In genomic region chr1:174999926-175000696, GRCh38 we compare ENCODE assay signal across 8 cellular contexts. TPM values are rescaled to one million over a fixed set of nuclear protein-coding genes. Genes with fewer than 3 reads are reported as not detected.
DNase-seq lines count a peak whose midpoint lies in the region; ATAC-seq and TF ChIP-seq lines count a peak whose summit lies in the region.

CACYBP (plus strand) TSS chr1:174999947; CDS start chr1:175000181, 234 bp downstream.

- no peak for TF ChIP-seq POLR2A in lower leg skin (IDR thresholded peaks at IDR 0.05)

- intact Hi-C loops in T-helper 1 cell treated with Interleukin-12 subunit alpha and Interleukin-12 subunit beta and Interleukin-4 antibody, amounts not matched to agents 30 ng/mL and 1 ng/mL, for 36 hours (cut with micrococcal nuclease), result loop anchor here (1.0 to 5.0 kb wide), 13 partner anchors 23 to 1523 kb away; partner anchors contain the start of genes CENPL, COP1, DARS2 and MRPS14
- intact Hi-C loops in lower leg skin (cut with DNase I; ENCODE audit: low total_unique reads), result no loop called here

- no peak for TF ChIP-seq EP300 in Ishikawa (IDR thresholded peaks at IDR 0.05; ENCODE audit: borderline replicate concordance)

- TF ChIP-seq CTCF in coronary artery (IDR thresholded peaks at IDR 0.05), result no peak
- TF ChIP-seq CTCF in lower leg skin (IDR thresholded peaks at IDR 0.05), result no peak

- H3K4me3 Mint-ChIP-seq in stimulated activated naive CD8-positive, alpha-beta T cell treated with anti-CD3 and anti-CD28 coated beads, Interleukin-15, amount 100 ng/mL, for 72 hours, result no peak within 1 kb of the TSS

- 0 to 2% methylated on average over 38 to 68 of the region's 71 CpGs for WGBS in lower leg skin, 2 donors

- TF ChIP-seq RAD21 in Ishikawa (IDR thresholded peaks at IDR 0.05; ENCODE audit: low read depth), result no peak

- H3K27me3 Mint-ChIP-seq in stimulated activated naive CD8-positive, alpha-beta T cell treated with anti-CD3 and anti-CD28 coated beads, Interleukin-15, amount 100 ng/mL, for 72 hours, result no peaks in the 10 kb centered on the region

- no peaks in the 10 kb centered on the region for H3K9me3 Mint-ChIP-seq in stimulated activated naive CD8-positive, alpha-beta T cell treated with anti-CD3 and anti-CD28 coated beads, Interleukin-15, amount 100 ng/mL, for 72 hours

- peak within 1 kb of the TSS; percentile 95 to 97 for H3K27ac ChIP-seq in coronary artery

- DNase-seq in COLO668 (lab: John Stamatoyannopoulos, UW; ENCODE audit: unreplicated experiment) (peak; percentile 74), coronary artery (ENCODE audit: low spot score) (peak; percentile 86), lower leg skin (ENCODE audit: low spot score in 2 of 2) (peak in 1 of 2 donors; percentile 90), GOT3 (lab: John Stamatoyannopoulos, UW) (no peak)
- DNase-seq in stimulated activated naive CD8-positive, alpha-beta T cell treated with anti-CD3 and anti-CD28 coated beads, Interleukin-15, amount 100 ng/mL, for 72 hours, result peak; percentile 60 to 94

- ATAC-seq in GM19455 (IDR thresholded peaks at IDR 0.05; ENCODE audit: unreplicated experiment), result peak; percentile 14
- ATAC-seq in stimulated activated naive CD8-positive, alpha-beta T cell treated with anti-CD3 and anti-CD28 coated beads, Interleukin-15, amount 100 ng/mL, for 72 hours, result peak; percentile 6

- H3K4me3 ChIP-seq in coronary artery (peak within 1 kb of the TSS; percentile 80), lower leg skin (ENCODE audit: low read depth, poor library complexity, severe bottlenecking) (peak within 1 kb of the TSS; percentile 91)

- H3K27ac Mint-ChIP-seq in stimulated activated naive CD8-positive, alpha-beta T cell treated with anti-CD3 and anti-CD28 coated beads, Interleukin-15, amount 100 ng/mL, for 72 hours, result peak within 1 kb of the TSS; percentile 96 to 98

- H3K4me1 Mint-ChIP-seq in stimulated activated naive CD8-positive, alpha-beta T cell treated with anti-CD3 and anti-CD28 coated beads, Interleukin-15, amount 100 ng/mL, for 72 hours, result peaks cover 49% of the 10 kb centered on the region

TF ChIP-seq in Ishikawa, 13 proteins besides CTCF, POLR2A, EP300 and RAD21:
- TF ChIP-seq TAF1 (IDR thresholded peaks at IDR 0.05; ENCODE audit: low read depth) (peak; percentile 50; the same call in 1 of the 2 replicates), FOXM1 (IDR thresholded peaks at IDR 0.05; ENCODE audit: borderline replicate concordance, low read depth) (no peak), TEAD4 (IDR thresholded peaks at IDR 0.05) (peak; percentile 25; the same call in 1 of the 2 replicates), MAX (IDR thresholded peaks at IDR 0.05) (peak; percentile 96)

RNA-seq across cellular contexts. Expression of gene CACYBP, which starts in this region (rescaled TPM):
- total RNA-seq in T-helper 1 cell treated with Interleukin-12 subunit alpha and Interleukin-12 subunit beta and Interleukin-4 antibody, amounts not matched to agents 30 ng/mL and 1 ng/mL, for 36 hours, result 165 and 178 TPM in 2 replicates
- 10 to 100 TPM; 53.4 to 80.9 (median 57.9) TPM for total RNA-seq in lower leg skin
